8 cellular contexts compared by ENCODE assay signal in genomic region chr14:34982421-34983147, GRCh38.
DNase-seq lines count a peak whose midpoint lies in the region; ATAC-seq and TF ChIP-seq lines count a peak whose summit lies in the region.

Gene SRP54, plus strand, starts transcription at chr14:34982992. Its CDS starts 13,718 bp downstream, at chr14:34996710.

- peak within 1 kb of the TSS; percentile 87 for H3K4me3 ChIP-seq in astrocyte of the spinal cord (ENCODE audit: low read depth, low read length)

- DNase-seq in 8988T: peak; percentile 63
- DNase-seq in NCI-H2081 (lab: John Stamatoyannopoulos, UW): peak; percentile 98 to 99
- peak; percentile 95 for DNase-seq in T1000 (lab: John Stamatoyannopoulos, UW)
- DNase-seq in astrocyte of the spinal cord (ENCODE audit: low read depth, low spot score): peak; percentile 98
- peak; percentile 93 to 95 for DNase-seq in hippocampal formation (lab: John Stamatoyannopoulos, UW)
- peak; percentile 97 for DNase-seq in retina

- in situ Hi-C loops in astrocyte of the spinal cord (cut with HindIII; ENCODE audit: low sequenced_read_pairs): no loop called here

- TF ChIP-seq CTCF in astrocyte of the spinal cord (IDR thresholded peaks at IDR 0.05; ENCODE audit: low read depth, low read length): peak; percentile 33

- peak; percentile 75 for ATAC-seq in GM18517 (IDR thresholded peaks at IDR 0.05; ENCODE audit: unreplicated experiment)
- peak; percentile 77 for ATAC-seq in HG03039 (IDR thresholded peaks at IDR 0.05; ENCODE audit: unreplicated experiment)

Comparison
In these comparisons a context has a peak if more than half of its experiments do, and no peak if none do; other contexts are left out.
1. Peak in every context shown above with its lines: DNase-seq, ATAC-seq and H3K4me3 ChIP-seq.